27 cellular contexts compared by ENCODE assay signal in the genomic region with DNA sequence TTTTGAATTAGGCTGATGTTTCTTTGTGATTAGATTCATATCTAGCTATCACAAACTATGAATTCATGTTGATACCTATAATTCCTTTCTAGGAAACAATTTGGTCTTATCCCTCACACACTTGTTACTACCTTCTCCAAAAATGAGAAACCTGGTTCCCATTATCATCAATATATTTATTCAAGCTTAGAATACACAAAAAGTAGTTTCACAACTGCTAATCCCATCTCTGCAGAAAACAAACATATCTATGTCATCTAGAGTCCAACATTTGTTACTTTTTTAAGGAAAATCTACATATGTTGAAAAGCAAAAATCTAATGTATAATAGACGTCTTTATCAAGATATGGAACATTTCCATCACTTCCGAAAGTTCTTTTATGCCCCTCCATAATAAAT.
"Had no signal": no experiment of that assay in that cellular context is flagged by ENCODE, and none has a peak within 500 bp of the region (broad histone marks: within the 10 kb centered on the region; RNA-seq: fewer than 3 reads in every experiment).

No MANE protein-coding gene starts in this region.

- H3K9me3 ChIP-seq: stomach, suprapubic skin, testis, thoracic aorta, thyroid gland, tibial artery, tibial nerve, transverse colon, upper lobe of left lung, upper lobe of right lung, uterus, vagina had no signal

- H3K4me1 ChIP-seq: stomach, suprapubic skin, testis, thyroid gland, tibial artery, tibial nerve, transverse colon, upper lobe of right lung, uterus, vagina had no signal

- H3K27ac ChIP-seq: stomach, suprapubic skin, testis, thoracic aorta, thyroid gland, tibial artery, tibial nerve, transverse colon, upper lobe of left lung, upper lobe of right lung, uterus, vagina had no signal

- FAIRE-seq: urothelium cell line had no signal

- H3K36me3 ChIP-seq: thoracic aorta, thyroid gland, tibial artery, transverse colon, upper lobe of right lung, uterus, vagina had no signal

- H3K4me3 ChIP-seq: stomach, suprapubic skin, testis, thoracic aorta, thyroid gland, tibial artery, tibial nerve, transverse colon, upper lobe of left lung, upper lobe of right lung, uterus, vagina had no signal

- H3K27me3 ChIP-seq: stomach, suprapubic skin, testis, thyroid gland, tibial artery, tibial nerve, transverse colon, upper lobe of left lung, upper lobe of right lung, uterus, vagina had no signal

- DNase-seq: stimulated activated CD4-positive, alpha-beta T cell treated with anti-CD3 and anti-CD28 coated beads, Interleukin-2, amount 100 ng/mL, for 48 hours; stimulated activated CD4-positive, alpha-beta T cell treated with anti-CD3 and anti-CD28 coated beads, Interleukin-4, amount 100 ng/mL, for 1 hour; stimulated activated CD4-positive, alpha-beta T cell treated with anti-CD3 and anti-CD28 coated beads, Interleukin-4, amount 100 ng/mL, for 24 hours; stimulated activated CD4-positive, alpha-beta T cell treated with anti-CD3 and anti-CD28 coated beads, Interleukin-4, amount 100 ng/mL, for 4 hours; stimulated activated CD8-positive, alpha-beta memory T cell treated with anti-CD3 and anti-CD28 coated beads, Interleukin-4, amount 100 ng/mL, for 48 hours; stimulated activated naive B cell treated with anti-CD40 and anti-IgM and Interleukin-4, amounts not matched to agents 10 μg/mL and 1 μg/mL and 100 μg/mL, for 72 hours; stimulated activated naive CD4-positive, alpha-beta T cell; stimulated activated naive CD4-positive, alpha-beta T cell treated with Interleukin-2 at 50 U/mL for 16 hours; stimulated activated naive CD8-positive, alpha-beta T cell treated with anti-CD3 and anti-CD28 coated beads, Interleukin-15, amount 100 ng/mL, for 72 hours; stimulated activated naive CD8-positive, alpha-beta T cell treated with anti-CD3 and anti-CD28 coated beads, Interleukin-15, Interleukin-2, amounts not matched to agents 100 U/mL and 50 U/mL, for 24 hours; stomach; substantia nigra; testis; thyroid gland; tibial artery; transverse colon; trophoblast cell; upper lobe of left lung; upper lobe of right lung; uterus had no signal

- ATAC-seq: stimulated activated effector memory CD8-positive, alpha-beta T cell treated with anti-CD3 and anti-CD28 coated beads, Interleukin-12 subunit alpha, Interleukin-12 subunit beta, amount 100 ng/mL, for 72 hours; stimulated activated memory B cell treated with anti-CD40 and anti-IgM and Interleukin-4, amounts not matched to agents 10 μg/mL and 1 μg/mL and 100 μg/mL, for 72 hours; stimulated activated naive B cell treated with anti-CD40 and anti-IgM and Interleukin-4, amounts not matched to agents 10 μg/mL and 1 μg/mL and 100 μg/mL, for 72 hours; stimulated activated naive CD8-positive, alpha-beta T cell treated with anti-CD3 and anti-CD28 coated beads, Interleukin-15, amount 100 ng/mL, for 72 hours; stimulated activated naive CD8-positive, alpha-beta T cell treated with anti-CD3 and anti-CD28 coated beads, Interleukin-15, Interleukin-2, amounts not matched to agents 100 U/mL and 50 U/mL, for 24 hours; upper lobe of right lung had no signal
